ENCODE assay signal across 1 cellular context in genomic region chr1:214439352-214440119, GRCh38.
TF ChIP-seq lines count a peak whose summit lies in the region.

No MANE protein-coding gene starts in this region.

TF ChIP-seq in HEK293, 187 proteins besides CTCF, POLR2A, EP300 and RAD21 (continued from another document and continues in another):
- 0 out of 2 replicates have a peak, but pooled peaks have one; percentile 49 for TF ChIP-seq ZNF518A (tag by site-specific recombination; conservative IDR thresholded peaks at IDR 0.05; ENCODE audit: low read depth)
- no peak for TF ChIP-seq ZNF777 (tag by site-specific recombination; IDR thresholded peaks at IDR 0.05; ENCODE audit: borderline replicate concordance)
- peak; percentile 83 for TF ChIP-seq ZNF362 (tag by site-specific recombination; IDR thresholded peaks at IDR 0.05)
- TF ChIP-seq ZNF132 (tag by site-specific recombination; IDR thresholded peaks at IDR 0.05; ENCODE audit: borderline replicate concordance), result no peak
- TF ChIP-seq KLF17 (tag by site-specific recombination; IDR thresholded peaks at IDR 0.05), result peak; percentile 99
- TF ChIP-seq HIC1 (tag by site-specific recombination; IDR thresholded peaks at IDR 0.05), result peak; percentile 97
- TF ChIP-seq ZNF221 (tag by site-specific recombination; IDR thresholded peaks at IDR 0.05; ENCODE audit: borderline replicate concordance), result peak; percentile 72; the same call in 1 of the 2 replicates
- TF ChIP-seq ZNF175 (tag by site-specific recombination; IDR thresholded peaks at IDR 0.05), result no peak
- TF ChIP-seq ZBTB17 (tag by site-specific recombination; IDR thresholded peaks at IDR 0.05), result peak; percentile 97
- 0 out of 2 replicates have a peak, but pooled peaks have one; percentile 44 for TF ChIP-seq EGR2 (tag by site-specific recombination; IDR thresholded peaks at IDR 0.05; ENCODE audit: low read depth)
- TF ChIP-seq ZNF391 (tag by site-specific recombination; IDR thresholded peaks at IDR 0.05; ENCODE audit: borderline replicate concordance, low read depth), result peak; percentile 97
- TF ChIP-seq REPIN1 (tag by site-specific recombination; IDR thresholded peaks at IDR 0.05; ENCODE audit: low read depth), result peak; percentile 88; the same call in 1 of the 2 replicates
- peak; percentile 80 for TF ChIP-seq KLF10 (tag by site-specific recombination; IDR thresholded peaks at IDR 0.05)
- TF ChIP-seq GLIS1 (tag by site-specific recombination; IDR thresholded peaks at IDR 0.05), result peak; percentile 85
- peak; percentile 83 for TF ChIP-seq KLF16 (tag by site-specific recombination; IDR thresholded peaks at IDR 0.05)
- TF ChIP-seq ZNF768 (tag by site-specific recombination; IDR thresholded peaks at IDR 0.05), result no peak
- TF ChIP-seq, protein P1, sequence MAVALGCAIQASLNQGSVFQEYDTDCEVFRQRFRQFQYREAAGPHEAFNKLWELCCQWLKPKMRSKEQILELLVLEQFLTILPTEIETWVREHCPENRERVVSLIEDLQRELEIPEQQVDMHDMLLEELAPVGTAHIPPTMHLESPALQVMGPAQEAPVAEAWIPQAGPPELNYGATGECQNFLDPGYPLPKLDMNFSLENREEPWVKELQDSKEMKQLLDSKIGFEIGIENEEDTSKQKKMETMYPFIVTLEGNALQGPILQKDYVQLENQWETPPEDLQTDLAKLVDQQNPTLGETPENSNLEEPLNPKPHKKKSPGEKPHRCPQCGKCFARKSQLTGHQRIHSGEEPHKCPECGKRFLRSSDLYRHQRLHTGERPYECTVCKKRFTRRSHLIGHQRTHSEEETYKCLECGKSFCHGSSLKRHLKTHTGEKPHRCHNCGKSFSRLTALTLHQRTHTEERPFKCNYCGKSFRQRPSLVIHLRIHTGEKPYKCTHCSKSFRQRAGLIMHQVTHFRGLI (tag by site-specific recombination; IDR thresholded peaks at IDR 0.05), result peak; percentile 58; the same call in 1 of the 2 replicates
- no peak for TF ChIP-seq ZNF23 (tag by site-specific recombination; IDR thresholded peaks at IDR 0.05; ENCODE audit: borderline replicate concordance)
- TF ChIP-seq ZNF629 (tag by site-specific recombination; IDR thresholded peaks at IDR 0.05), result peak; percentile 98
- TF ChIP-seq ZNF280D (tag by site-specific recombination; IDR thresholded peaks at IDR 0.05), result peak; percentile 92; the same call in 1 of the 2 replicates
- no peak for TF ChIP-seq ZNF302 (tag by site-specific recombination; IDR thresholded peaks at IDR 0.05; ENCODE audit: low read depth)
- TF ChIP-seq ZNF248 (tag by site-specific recombination; IDR thresholded peaks at IDR 0.05), result no peak
- peak; percentile 58 for TF ChIP-seq ZNF398 (tag by site-specific recombination; IDR thresholded peaks at IDR 0.05)
- peak; percentile 99 for TF ChIP-seq SP7 (tag by site-specific recombination; IDR thresholded peaks at IDR 0.05)
- TF ChIP-seq ZNF660 (tag by site-specific recombination; IDR thresholded peaks at IDR 0.05), result peak; percentile 88
- peak; percentile 42 for TF ChIP-seq ZNF529 (tag by site-specific recombination; IDR thresholded peaks at IDR 0.05; ENCODE audit: insufficient replicate concordance)
- TF ChIP-seq ZNF610 (tag by site-specific recombination; IDR thresholded peaks at IDR 0.05; ENCODE audit: borderline replicate concordance), result peak; percentile 75
- peak; percentile 45; the same call in 1 of the 2 replicates for TF ChIP-seq ZNF121 (tag by site-specific recombination; IDR thresholded peaks at IDR 0.05)
- peak; percentile 96 for TF ChIP-seq ZNF2 (tag by site-specific recombination; IDR thresholded peaks at IDR 0.05)
- peak; percentile 87 for TF ChIP-seq SCRT2 (tag by site-specific recombination; IDR thresholded peaks at IDR 0.05)
- TF ChIP-seq TSHZ1 (tag by site-specific recombination; IDR thresholded peaks at IDR 0.05; ENCODE audit: borderline replicate concordance), result peak; percentile 100
- TF ChIP-seq HOXD13 (CRISPR knock-in tag; IDR thresholded peaks at IDR 0.05; ENCODE audit: borderline replicate concordance), result peak; percentile 38; the same call in 1 of the 2 replicates
- peak; percentile 96 for TF ChIP-seq ZNF324 (tag by site-specific recombination; IDR thresholded peaks at IDR 0.05)
- TF ChIP-seq ZNF501 (tag by site-specific recombination; IDR thresholded peaks at IDR 0.05), result peak; percentile 96
- peak; percentile 94 for TF ChIP-seq ZXDB (tag by site-specific recombination; IDR thresholded peaks at IDR 0.05)
- peak; percentile 55; the same call in 1 of the 2 replicates for TF ChIP-seq MYNN (tag by site-specific recombination; IDR thresholded peaks at IDR 0.05; ENCODE audit: borderline replicate concordance)
- 0 out of 2 replicates have a peak, but pooled peaks have one; percentile 53 for TF ChIP-seq ZNF10 (tag by site-specific recombination; IDR thresholded peaks at IDR 0.05)
- TF ChIP-seq ZNF157 (tag by site-specific recombination; IDR thresholded peaks at IDR 0.05), result no peak
- peak; percentile 85 for TF ChIP-seq ZNF664 (tag by site-specific recombination; IDR thresholded peaks at IDR 0.05)
- peak; percentile 92 for TF ChIP-seq IKZF3 (tag by site-specific recombination; IDR thresholded peaks at IDR 0.05)
